Comparison of ENCODE assay signal across 19 cellular contexts in the genomic region with DNA sequence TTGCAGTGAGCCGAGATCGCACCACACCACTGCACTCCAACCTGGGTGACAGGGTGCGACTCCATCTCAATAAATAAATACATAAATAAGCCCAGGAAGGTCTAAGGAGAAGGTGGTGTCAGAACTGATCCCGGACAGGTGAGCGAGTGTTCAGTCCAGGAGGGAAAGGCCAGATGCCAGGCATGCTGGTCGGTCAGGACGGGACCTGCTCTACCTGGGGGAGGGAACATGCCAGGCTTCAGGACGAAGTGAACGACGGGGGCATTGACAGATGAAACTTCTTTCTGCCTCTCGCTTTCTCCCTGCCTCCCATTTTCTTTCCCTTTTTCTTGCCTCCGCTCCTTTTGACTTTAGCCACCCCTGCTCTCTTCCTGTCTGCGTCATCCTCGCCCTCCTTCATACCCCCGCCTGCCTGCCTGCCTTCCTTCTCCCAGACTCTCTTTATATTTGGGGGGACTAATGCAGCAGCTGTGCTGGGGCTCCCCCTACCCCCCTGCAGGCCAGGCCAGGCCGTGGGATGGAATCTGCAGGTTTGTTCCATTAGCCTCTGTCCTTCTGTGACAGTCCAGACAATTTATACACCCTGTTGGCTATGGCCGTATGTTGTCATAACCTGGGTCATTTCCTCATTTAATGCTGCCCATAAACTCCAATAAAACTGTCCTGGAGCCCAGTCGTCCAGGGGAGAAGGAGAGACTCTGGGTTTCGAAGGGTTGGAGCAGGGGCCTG.
"Had no signal": no experiment of that assay in that cellular context is flagged by ENCODE, and none has a peak within 500 bp of the region (broad histone marks: within the 10 kb centered on the region; RNA-seq: fewer than 3 reads in every experiment).

No MANE protein-coding gene starts in this region.

- H3K4me1 ChIP-seq: gastroesophageal sphincter, psoas muscle had no signal

- H3K36me3 ChIP-seq: esophagus squamous epithelium, gastroesophageal sphincter, neutrophil, thoracic aorta, transverse colon had no signal

- H3K4me3 ChIP-seq: esophagus squamous epithelium, gastroesophageal sphincter, hepatocyte, psoas muscle, thoracic aorta, transverse colon had no signal

- H3K9me3 Mint-ChIP-seq: central memory CD8-positive, alpha-beta T cell; dendritic cell treated with granulocyte-macrophage colony-stimulating factor and Interleukin-4, amounts not matched to agents 40 ng/mL and 50 ng/mL, for 4 days; effector memory CD8-positive, alpha-beta T cell; natural killer cell treated with Interleukin-12 subunit alpha and Interleukin-12 subunit beta and Interleukin-15 and Interleukin-18, amount 100 ng/mL, for 72 hours; stimulated activated naive B cell treated with anti-CD40 and anti-IgM and Interleukin-4, amounts not matched to agents 10 μg/mL and 1 μg/mL and 100 μg/mL, for 72 hours; stimulated activated naive CD8-positive, alpha-beta T cell treated with anti-CD3 and anti-CD28 coated beads, Interleukin-15, amount 100 ng/mL, for 72 hours had no signal

- H3K27me3 ChIP-seq: hepatocyte had no signal

- H3K9me3 ChIP-seq: esophagus squamous epithelium, gastroesophageal sphincter, neutrophil, psoas muscle, thoracic aorta, transverse colon had no signal

- H3K4me3 Mint-ChIP-seq: central memory CD8-positive, alpha-beta T cell; dendritic cell treated with granulocyte-macrophage colony-stimulating factor and Interleukin-4, amounts not matched to agents 40 ng/mL and 50 ng/mL, for 4 days; effector memory CD8-positive, alpha-beta T cell; natural killer cell treated with Interleukin-12 subunit alpha and Interleukin-12 subunit beta and Interleukin-15 and Interleukin-18, amount 100 ng/mL, for 72 hours; stimulated activated naive B cell treated with anti-CD40 and anti-IgM and Interleukin-4, amounts not matched to agents 10 μg/mL and 1 μg/mL and 100 μg/mL, for 72 hours; stimulated activated naive CD8-positive, alpha-beta T cell treated with anti-CD3 and anti-CD28 coated beads, Interleukin-15, amount 100 ng/mL, for 72 hours had no signal

- H3K27ac ChIP-seq: esophagus squamous epithelium, gastroesophageal sphincter, hepatocyte, neutrophil, psoas muscle, thoracic aorta, transverse colon had no signal

- H3K27ac Mint-ChIP-seq: dendritic cell treated with granulocyte-macrophage colony-stimulating factor and Interleukin-4, amounts not matched to agents 40 ng/mL and 50 ng/mL, for 4 days; effector memory CD8-positive, alpha-beta T cell; stimulated activated naive B cell treated with anti-CD40 and anti-IgM and Interleukin-4, amounts not matched to agents 10 μg/mL and 1 μg/mL and 100 μg/mL, for 72 hours had no signal

- H3K4me1 Mint-ChIP-seq: stimulated activated naive B cell treated with anti-CD40 and anti-IgM and Interleukin-4, amounts not matched to agents 10 μg/mL and 1 μg/mL and 100 μg/mL, for 72 hours; stimulated activated naive CD8-positive, alpha-beta T cell treated with anti-CD3 and anti-CD28 coated beads, Interleukin-15, amount 100 ng/mL, for 72 hours had no signal

- H2AFZ ChIP-seq: hepatocyte had no signal

- H3K4me2 ChIP-seq: hepatocyte had no signal

- ATAC-seq: effector memory CD8-positive, alpha-beta T cell; gastroesophageal sphincter; left colon; natural killer cell treated with Interleukin-12 subunit alpha and Interleukin-12 subunit beta and Interleukin-15 and Interleukin-18, amount 100 ng/mL, for 72 hours; psoas muscle; sciatic nerve; stimulated activated naive B cell treated with anti-CD40 and anti-IgM and Interleukin-4, amounts not matched to agents 10 μg/mL and 1 μg/mL and 100 μg/mL, for 72 hours; stimulated activated naive CD8-positive, alpha-beta T cell treated with anti-CD3 and anti-CD28 coated beads, Interleukin-15, amount 100 ng/mL, for 72 hours had no signal

- H3K36me3 Mint-ChIP-seq: natural killer cell treated with Interleukin-12 subunit alpha and Interleukin-12 subunit beta and Interleukin-15 and Interleukin-18, amount 100 ng/mL, for 72 hours; stimulated activated naive B cell treated with anti-CD40 and anti-IgM and Interleukin-4, amounts not matched to agents 10 μg/mL and 1 μg/mL and 100 μg/mL, for 72 hours had no signal

- DNase-seq: effector memory CD8-positive, alpha-beta T cell; esophagus squamous epithelium; foreskin fibroblast; left colon; psoas muscle; retina; stimulated activated CD4-positive, alpha-beta T cell treated with anti-CD3 and anti-CD28 coated beads, Interleukin-2, amount 100 ng/mL, for 24 hours; stimulated activated CD4-positive, alpha-beta T cell treated with anti-CD3 and anti-CD28 coated beads, Interleukin-4, amount 100 ng/mL, for 4 hours; stimulated activated naive B cell treated with anti-CD40 and anti-IgM and Interleukin-4, amounts not matched to agents 10 μg/mL and 1 μg/mL and 100 μg/mL, for 72 hours; stimulated activated naive CD8-positive, alpha-beta T cell treated with anti-CD3 and anti-CD28 coated beads, Interleukin-15, amount 100 ng/mL, for 72 hours; transverse colon had no signal
